ENCODE assay signal across 13 cellular contexts in genomic region chr12:56219840-56220239, GRCh38. TPM values are rescaled to one million over a fixed set of nuclear protein-coding genes. Genes with fewer than 3 reads are reported as not detected.
DNase-seq lines count a peak whose midpoint lies in the region; ATAC-seq and TF ChIP-seq lines count a peak whose summit lies in the region.
"Had no signal": no experiment of that assay in that cellular context is flagged by ENCODE, and none has a peak within 500 bp of the region (broad histone marks: within the 10 kb centered on the region; RNA-seq: fewer than 3 reads in every experiment).

No MANE protein-coding gene starts in this region.

- H3K27ac ChIP-seq in OCI-LY1 (ENCODE audit: low read depth, low read length, poor library complexity, severe bottlenecking) (no peak overlapping the region), gastroesophageal sphincter (peak overlapping the region; percentile 93 to 99 (median 97))

- no peaks in the 10 kb centered on the region for H3K9me3 ChIP-seq in OCI-LY1 (ENCODE audit: low read length)
- H3K9me3 ChIP-seq in gastroesophageal sphincter = no peaks in the 10 kb centered on the region

- H3K79me2 ChIP-seq in OCI-LY1 (ENCODE audit: insufficient read depth, low read length) = 0 out of 2 replicates have a peak, but pooled peaks cover 5% of the 10 kb centered on the region

- no peaks in the 10 kb centered on the region for H3K27me3 Mint-ChIP-seq in activated T-cell treated with anti-CD3 and anti-CD28 coated beads, Interleukin-2, amount 50 U/mL, for 24 hours
- no peaks in the 10 kb centered on the region for H3K27me3 Mint-ChIP-seq in stimulated activated naive B cell treated with anti-CD40 and anti-IgM and Interleukin-4, amounts not matched to agents 10 μg/mL and 1 μg/mL and 100 μg/mL, for 72 hours

- peaks cover 36% of the 10 kb centered on the region for H3K4me1 ChIP-seq in OCI-LY1 (ENCODE audit: insufficient read depth, low read length, severe bottlenecking)
- peaks cover 0 to 75% (median 24%) of the 10 kb centered on the region in 3 donors for H3K4me1 ChIP-seq in gastroesophageal sphincter

- no peaks in the 10 kb centered on the region for H3K9me3 Mint-ChIP-seq in activated T-cell treated with anti-CD3 and anti-CD28 coated beads, Interleukin-2, amount 50 U/mL, for 24 hours
- H3K9me3 Mint-ChIP-seq in stimulated activated naive B cell treated with anti-CD40 and anti-IgM and Interleukin-4, amounts not matched to agents 10 μg/mL and 1 μg/mL and 100 μg/mL, for 72 hours = no peaks in the 10 kb centered on the region

- H2AFZ ChIP-seq in OCI-LY1 (ENCODE audit: low read length) = no peak overlapping the region

- peak overlapping the region; percentile 25 for H3K4me3 Mint-ChIP-seq in activated T-cell treated with anti-CD3 and anti-CD28 coated beads, Interleukin-2, amount 50 U/mL, for 24 hours
- peak overlapping the region; percentile 32 to 92 for H3K4me3 Mint-ChIP-seq in stimulated activated naive B cell treated with anti-CD40 and anti-IgM and Interleukin-4, amounts not matched to agents 10 μg/mL and 1 μg/mL and 100 μg/mL, for 72 hours

- no peak overlapping the region for H3K9ac ChIP-seq in OCI-LY1 (ENCODE audit: low read length)

- no peaks in the 10 kb centered on the region for H4K20me1 ChIP-seq in OCI-LY1 (ENCODE audit: insufficient read depth, low read length)

- H3F3A ChIP-seq in OCI-LY1 (ENCODE audit: insufficient read depth, low read length) = no peaks in the 10 kb centered on the region

- no peak for TF ChIP-seq POLR2A in gastroesophageal sphincter (IDR thresholded peaks at IDR 0.05)

- H3K4me2 ChIP-seq in OCI-LY1 (ENCODE audit: low read length) = peak overlapping the region; percentile 95; the same call in 1 of the 2 replicates

- no peak for TF ChIP-seq EP300 in gastroesophageal sphincter (IDR thresholded peaks at IDR 0.05)

- peaks cover 38% of the 10 kb centered on the region for H3K4me1 Mint-ChIP-seq in activated T-cell treated with anti-CD3 and anti-CD28 coated beads, Interleukin-2, amount 50 U/mL, for 24 hours (ENCODE audit: low read depth)
- peaks cover 25 to 47% of the 10 kb centered on the region in 2 donors for H3K4me1 Mint-ChIP-seq in stimulated activated naive B cell treated with anti-CD40 and anti-IgM and Interleukin-4, amounts not matched to agents 10 μg/mL and 1 μg/mL and 100 μg/mL, for 72 hours

- no peaks in the 10 kb centered on the region for H3K27me3 ChIP-seq in OCI-LY1 (ENCODE audit: insufficient read depth, low read length)
- no peaks in the 10 kb centered on the region for H3K27me3 ChIP-seq in gastroesophageal sphincter

- peaks cover 42% of the 10 kb centered on the region for H3K36me3 Mint-ChIP-seq in activated T-cell treated with anti-CD3 and anti-CD28 coated beads, Interleukin-2, amount 50 U/mL, for 24 hours (ENCODE audit: low read depth)
- H3K36me3 Mint-ChIP-seq in stimulated activated naive B cell treated with anti-CD40 and anti-IgM and Interleukin-4, amounts not matched to agents 10 μg/mL and 1 μg/mL and 100 μg/mL, for 72 hours = peaks cover 14 to 22% of the 10 kb centered on the region in 2 donors

- no peak for ATAC-seq in gastroesophageal sphincter
- ATAC-seq in stimulated activated naive B cell treated with anti-CD40 and anti-IgM and Interleukin-4, amounts not matched to agents 10 μg/mL and 1 μg/mL and 100 μg/mL, for 72 hours (replicated peaks) = no peak
- no peak for ATAC-seq in HG02610 (IDR thresholded peaks at IDR 0.05; ENCODE audit: unreplicated experiment)
- ATAC-seq: activated CD4-positive, CD25-positive, alpha-beta regulatory T cell treated with anti-CD3 and anti-CD28 coated beads, Interleukin-2, amount 50 U/mL, for 24 hours; Panc1; sciatic nerve had no signal

- peak overlapping the region; percentile 84 for H3K4me3 ChIP-seq in OCI-LY1 (ENCODE audit: low read depth, low read length, poor library complexity, severe bottlenecking)
- H3K4me3 ChIP-seq in gastroesophageal sphincter = peak overlapping the region in 1 of 2 donors; percentile 93

- peaks cover 27% of the 10 kb centered on the region for H3K36me3 ChIP-seq in OCI-LY1 (ENCODE audit: insufficient read depth, low read length)
- H3K36me3 ChIP-seq in gastroesophageal sphincter = peaks cover 0 to 29% of the 10 kb centered on the region in 2 donors

- 80 to 85% methylated on average over 2 to 9 of the region's 9 CpGs for WGBS in gastroesophageal sphincter (ENCODE audit: low coverage in 1 of 2), 2 donors

- no peak overlapping the region for H3K27ac Mint-ChIP-seq in activated T-cell treated with anti-CD3 and anti-CD28 coated beads, Interleukin-2, amount 50 U/mL, for 24 hours
- no peak overlapping the region for H3K27ac Mint-ChIP-seq in stimulated activated naive B cell treated with anti-CD40 and anti-IgM and Interleukin-4, amounts not matched to agents 10 μg/mL and 1 μg/mL and 100 μg/mL, for 72 hours

- H3K9me2 ChIP-seq in OCI-LY1 (ENCODE audit: low read depth, low read length) = no peaks in the 10 kb centered on the region

- DNase-seq in activated T-cell treated with anti-CD3 and anti-CD28 coated beads, Interleukin-2, amount 50 U/mL, for 24 hours = no peak
- no peak for DNase-seq in activated T-cell treated with anti-CD3 and anti-CD28 coated beads for 4 hours
- DNase-seq in stimulated activated naive B cell treated with anti-CD40 and anti-IgM and Interleukin-4, amounts not matched to agents 10 μg/mL and 1 μg/mL and 100 μg/mL, for 72 hours = no peak
- no peak for DNase-seq in stimulated activated naive CD4-positive, alpha-beta T cell treated with Interleukin-2 at 50 U/mL for 16 hours (lab: John Stamatoyannopoulos, UW)
- no peak for DNase-seq in SIG-M5 (lab: John Stamatoyannopoulos, UW)
- DNase-seq: kidney glomerular epithelial cell, NCI-H1930 had no signal

- TF ChIP-seq CTCF in OCI-LY1 (IDR thresholded peaks at IDR 0.05; ENCODE audit: low read length) (no peak), gastroesophageal sphincter (IDR thresholded peaks at IDR 0.05) (no peak)

RNA-seq across cellular contexts. Expression of gene RNF41, which starts 1.9 kb away (rescaled TPM):
- total RNA-seq in gastroesophageal sphincter = 100 to 1,000 TPM in 2 of 4 donors, 10 to 100 TPM in 2; 63.7 to 119 (median 102) TPM

RNA-seq across cellular contexts. Expression of gene NABP2, which starts 4.3 kb away (rescaled TPM):
- total RNA-seq in gastroesophageal sphincter = 10 to 100 TPM; 23.7 to 34.7 (median 28.8) TPM

RNA-seq across cellular contexts. Expression of gene SLC39A5, which starts 10.0 kb away (rescaled TPM):
- 1 to 10 TPM in 1 of 4 donors, not detected in 3; 1.7 TPM for total RNA-seq in gastroesophageal sphincter

RNA-seq across cellular contexts. Expression of gene SMARCC2, which starts 30.6 kb away (rescaled TPM):
- 100 to 1,000 TPM in 1 of 4 donors, 10 to 100 TPM in 3; 76.5 to 109 (median 85.1) TPM for total RNA-seq in gastroesophageal sphincter

RNA-seq across cellular contexts. Expression of gene ANKRD52, which starts 38.3 kb away (rescaled TPM):
- total RNA-seq in gastroesophageal sphincter = 10 to 100 TPM; 12.9 to 37.8 (median 15.6) TPM
